Comparison of ENCODE assay signal across 1 cellular context in the genomic region with DNA sequence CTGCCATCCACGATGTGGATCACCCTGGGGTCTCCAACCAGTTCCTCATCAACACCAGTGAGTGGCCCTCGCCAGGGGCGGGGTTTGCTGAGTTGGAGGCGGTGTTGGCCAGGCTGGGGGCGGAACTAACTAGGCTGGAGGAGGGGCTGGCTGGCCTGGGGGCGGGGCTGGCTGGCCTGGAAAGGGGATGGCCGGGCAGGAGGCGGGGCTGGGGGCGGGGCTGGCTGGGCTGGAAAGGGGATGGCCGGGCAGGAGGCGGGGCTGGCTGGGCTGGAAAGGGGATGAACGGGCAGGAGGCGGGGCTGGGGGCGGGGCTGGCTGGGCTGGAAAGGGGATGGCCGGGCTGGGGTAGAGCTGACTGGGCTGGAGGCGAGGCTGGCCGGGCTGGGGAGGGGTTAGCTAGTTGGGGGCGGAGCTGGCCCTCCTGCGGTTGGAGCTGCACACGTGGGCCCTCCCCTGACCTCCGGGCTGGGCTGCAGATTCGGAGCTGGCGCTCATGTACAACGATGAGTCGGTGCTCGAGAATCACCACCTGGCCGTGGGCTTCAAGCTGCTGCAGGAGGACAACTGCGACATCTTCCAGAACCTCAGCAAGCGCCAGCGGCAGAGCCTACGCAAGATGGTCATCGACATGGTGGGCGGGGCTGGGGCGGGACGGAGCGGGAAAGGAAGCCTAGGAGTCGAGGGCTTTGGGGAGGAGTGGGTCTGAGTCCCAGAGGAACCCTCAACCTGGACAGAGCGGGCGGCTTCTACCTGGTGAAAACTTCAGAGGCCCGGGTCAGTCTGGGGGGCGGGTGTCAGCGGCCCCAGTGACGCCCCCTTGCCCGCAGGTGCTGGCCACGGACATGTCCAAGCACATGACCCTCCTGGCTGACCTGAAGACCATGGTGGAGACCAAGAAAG.
A peak's percentile ranks its signal among the peaks of the same experiment; 100 is the strongest.
TF ChIP-seq lines count a peak whose summit lies in the region.

No MANE protein-coding gene starts in this region.

TF ChIP-seq in H1, 55 proteins besides CTCF, POLR2A, EP300 and RAD21:
- TF ChIP-seq YY1 (IDR thresholded peaks at IDR 0.05; ENCODE audit: low read depth, low read length), result peak; percentile 10; the same call in 1 of the 2 replicates
- TF ChIP-seq SP1 (IDR thresholded peaks at IDR 0.05; ENCODE audit: low read depth, low read length), result peak; percentile 26; the same call in 1 of the 2 replicates
- TF ChIP-seq, protein P1, sequence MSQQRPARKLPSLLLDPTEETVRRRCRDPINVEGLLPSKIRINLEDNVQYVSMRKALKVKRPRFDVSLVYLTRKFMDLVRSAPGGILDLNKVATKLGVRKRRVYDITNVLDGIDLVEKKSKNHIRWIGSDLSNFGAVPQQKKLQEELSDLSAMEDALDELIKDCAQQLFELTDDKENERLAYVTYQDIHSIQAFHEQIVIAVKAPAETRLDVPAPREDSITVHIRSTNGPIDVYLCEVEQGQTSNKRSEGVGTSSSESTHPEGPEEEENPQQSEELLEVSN (IDR thresholded peaks at IDR 0.05), result peak; percentile 97
- no peak for TF ChIP-seq TBP (IDR thresholded peaks at IDR 0.05; ENCODE audit: low read depth, low read length)
- TF ChIP-seq POLR2AphosphoS5 (IDR thresholded peaks at IDR 0.05; ENCODE audit: low read depth, low read length), result 0 out of 2 replicates have a peak, but pooled peaks have one; percentile 27
- TF ChIP-seq SP4 (IDR thresholded peaks at IDR 0.05; ENCODE audit: low read length), result 0 out of 2 replicates have a peak, but pooled peaks have one; percentile 35
- TF ChIP-seq SIN3A (conservative IDR thresholded peaks at IDR 0.05 in 1 of 2, IDR thresholded peaks at IDR 0.05 in 1 of 2; ENCODE audit: low read depth in 1 of 2, low read length in 2 of 2), result peak in 1 of 2 experiments; percentile 78; a peak in 2 of 4 replicates
- TF ChIP-seq, protein P2, sequence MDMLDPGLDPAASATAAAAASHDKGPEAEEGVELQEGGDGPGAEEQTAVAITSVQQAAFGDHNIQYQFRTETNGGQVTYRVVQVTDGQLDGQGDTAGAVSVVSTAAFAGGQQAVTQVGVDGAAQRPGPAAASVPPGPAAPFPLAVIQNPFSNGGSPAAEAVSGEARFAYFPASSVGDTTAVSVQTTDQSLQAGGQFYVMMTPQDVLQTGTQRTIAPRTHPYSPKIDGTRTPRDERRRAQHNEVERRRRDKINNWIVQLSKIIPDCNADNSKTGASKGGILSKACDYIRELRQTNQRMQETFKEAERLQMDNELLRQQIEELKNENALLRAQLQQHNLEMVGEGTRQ (IDR thresholded peaks at IDR 0.05; ENCODE audit: low read length), result peak; percentile 69; the same call in 1 of the 2 replicates
- no peak for TF ChIP-seq TCF12 (IDR thresholded peaks at IDR 0.05; ENCODE audit: low read depth, low read length)
- no peak for TF ChIP-seq SIRT6 (IDR thresholded peaks at IDR 0.05; ENCODE audit: low read length)
- TF ChIP-seq, protein P3, sequence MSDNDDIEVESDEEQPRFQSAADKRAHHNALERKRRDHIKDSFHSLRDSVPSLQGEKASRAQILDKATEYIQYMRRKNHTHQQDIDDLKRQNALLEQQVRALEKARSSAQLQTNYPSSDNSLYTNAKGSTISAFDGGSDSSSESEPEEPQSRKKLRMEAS (IDR thresholded peaks at IDR 0.05), result peak; percentile 86
- peak; percentile 64 for TF ChIP-seq KDM4A (IDR thresholded peaks at IDR 0.05; ENCODE audit: low read depth, low read length, severe bottlenecking)
TF ChIP-seq in H1: peak in this region for 9.
